8 cellular contexts compared by ENCODE assay signal in the genomic region with DNA sequence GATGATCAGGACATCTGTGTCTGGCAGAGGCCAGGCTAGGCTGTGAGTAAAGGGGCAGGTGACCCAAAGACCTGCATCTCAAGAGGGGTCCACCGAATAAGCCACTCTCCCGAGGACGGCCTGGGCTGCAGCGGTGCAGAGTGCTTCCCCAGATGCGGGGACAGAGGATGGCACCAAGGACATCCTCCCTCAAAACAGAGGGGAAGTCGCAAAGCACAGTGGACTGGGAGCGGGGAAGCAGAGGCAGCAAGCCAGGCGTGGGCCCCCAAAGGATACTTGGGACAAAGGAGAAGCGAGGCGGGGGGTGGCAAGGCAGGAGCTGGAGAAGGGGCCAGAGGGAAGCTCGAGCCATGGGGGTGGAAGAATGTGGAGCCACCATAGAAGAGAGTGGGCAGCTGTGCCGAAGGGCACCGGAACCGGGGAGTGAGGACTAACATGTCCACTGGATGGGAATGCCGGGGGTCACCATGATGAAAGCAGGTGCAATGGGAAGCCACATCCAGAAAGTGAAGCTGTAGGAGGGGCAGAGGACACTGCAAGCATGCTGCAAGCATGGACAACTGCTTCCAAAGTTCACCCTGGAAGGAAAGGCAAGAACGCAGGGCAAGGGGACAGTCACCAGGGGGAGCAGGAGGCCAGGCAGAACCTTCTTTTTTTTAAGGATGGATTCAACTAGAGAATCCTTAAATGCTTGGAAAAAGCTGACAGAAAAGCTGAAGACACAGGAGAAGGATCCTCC.
DNase-seq lines count a peak whose midpoint lies in the region; ATAC-seq and TF ChIP-seq lines count a peak whose summit lies in the region.

No MANE protein-coding gene starts in this region.

- ATAC-seq in DND-41 (ENCODE audit: insufficient read depth, low read depth) (no peak), GM19035 (IDR thresholded peaks at IDR 0.05; ENCODE audit: unreplicated experiment) (no peak), GM18498 (IDR thresholded peaks at IDR 0.05; ENCODE audit: unreplicated experiment) (no peak), GM19455 (IDR thresholded peaks at IDR 0.05; ENCODE audit: unreplicated experiment) (no peak)
- no peak for ATAC-seq in naive thymus-derived CD4-positive, alpha-beta T cell

- H3K4me3 ChIP-seq in DND-41 (ENCODE audit: low read depth in 1 of 2, low read length in 2 of 2) = no peak overlapping the region
- H3K4me3 ChIP-seq in naive thymus-derived CD4-positive, alpha-beta T cell (ENCODE audit: low read length) = no peak overlapping the region

- H3K9ac ChIP-seq in DND-41 (ENCODE audit: low read depth, low read length) = no peak overlapping the region

- POLR2A ChIA-PET in naive thymus-derived CD4-positive, alpha-beta T cell (lab: Charles Lee) = interaction anchor here (1.0 to 1.8 kb wide), 2 partner anchors 11 to 27 kb away, joined by 3 to 15 read pairs; no protein-coding TSS in a partner anchor

- no peaks in the 10 kb centered on the region for H3K79me2 ChIP-seq in DND-41 (ENCODE audit: insufficient read depth, low read length)

- peak; percentile 66 for TF ChIP-seq CTCF in DND-41 (IDR thresholded peaks at IDR 0.05; ENCODE audit: borderline replicate concordance, extremely low read depth, low read length, poor library complexity, severe bottlenecking)
- peak; percentile 59 to 69 for TF ChIP-seq CTCF in brain (conservative IDR thresholded peaks at IDR 0.05)

- H3K27me3 Mint-ChIP-seq in brain = peaks cover 3% of the 10 kb centered on the region
- no peaks in the 10 kb centered on the region for H3K27me3 Mint-ChIP-seq in naive thymus-derived CD4-positive, alpha-beta T cell

- intact Hi-C loops in naive thymus-derived CD4-positive, alpha-beta T cell (cut with micrococcal nuclease) = loop anchor here (1.0 kb wide), 3 partner anchors 11 to 217 kb away; no protein-coding TSS in a partner anchor

- H3K27me3 ChIP-seq in DND-41 (ENCODE audit: insufficient read depth, low read length, poor library complexity) = peaks cover 12% of the 10 kb centered on the region
- no peaks in the 10 kb centered on the region for H3K27me3 ChIP-seq in naive thymus-derived CD4-positive, alpha-beta T cell (ENCODE audit: control insufficient read depth in 2 of 2, insufficient read depth in 2 of 2, low read length in 2 of 2)

- no peaks in the 10 kb centered on the region for H3K4me1 ChIP-seq in DND-41 (ENCODE audit: insufficient read depth, low read length)
- H3K4me1 ChIP-seq in naive thymus-derived CD4-positive, alpha-beta T cell (ENCODE audit: control insufficient read depth in 2 of 2, insufficient read depth in 2 of 2, low read length in 2 of 2) = peaks cover 8 to 16% of the 10 kb centered on the region in 2 donors

- H3K27ac Mint-ChIP-seq in brain = peak overlapping the region; percentile 54 to 98 (median 91)
- H3K27ac Mint-ChIP-seq in naive thymus-derived CD4-positive, alpha-beta T cell = peak overlapping the region; percentile 22 to 82 (median 59)

- H3K4me3 Mint-ChIP-seq in brain = peak overlapping the region in 2 of 5 experiments; percentile 46 to 49
- peak overlapping the region in 9 of 10 donors; percentile 49 to 83 (median 68) for H3K4me3 Mint-ChIP-seq in naive thymus-derived CD4-positive, alpha-beta T cell

- H2AFZ ChIP-seq in DND-41 (ENCODE audit: low read depth, low read length) = no peak overlapping the region

- no peaks in the 10 kb centered on the region; the same call in 1 of the 2 replicates for H4K20me1 ChIP-seq in DND-41 (ENCODE audit: insufficient read depth, low read length)

- CTCF ChIA-PET in naive thymus-derived CD4-positive, alpha-beta T cell (lab: Charles Lee) = interaction anchor here (0.6 to 3.3 kb wide), 12 partner anchors 8 to 217 kb away, joined by 3 to 17 read pairs (median 3); no protein-coding TSS in a partner anchor

- DNase-seq in DND-41 (no peak), Kasumi-1 (lab: John Stamatoyannopoulos, UW) (peak; percentile 44 to 78), NCI-H524 (lab: John Stamatoyannopoulos, UW) (no peak)
- peak in 1 of 9 donors; percentile 4 for DNase-seq in naive thymus-derived CD4-positive, alpha-beta T cell

- H3K4me1 Mint-ChIP-seq in brain = peaks cover 31% of the 10 kb centered on the region
- H3K4me1 Mint-ChIP-seq in naive thymus-derived CD4-positive, alpha-beta T cell = peaks cover 8 to 37% (median 31%) of the 10 kb centered on the region in 7 donors

- no peaks in the 10 kb centered on the region for H3K9me3 Mint-ChIP-seq in brain
- no peaks in the 10 kb centered on the region for H3K9me3 Mint-ChIP-seq in naive thymus-derived CD4-positive, alpha-beta T cell

- H3K27ac ChIP-seq in DND-41 (ENCODE audit: low read length) = no peak overlapping the region
- H3K27ac ChIP-seq in naive thymus-derived CD4-positive, alpha-beta T cell (ENCODE audit: low read depth, low read length) = no peak overlapping the region

- H3K36me3 ChIP-seq in DND-41 (ENCODE audit: insufficient read depth, low read length) = no peaks in the 10 kb centered on the region
- H3K36me3 ChIP-seq in naive thymus-derived CD4-positive, alpha-beta T cell (ENCODE audit: control insufficient read depth in 2 of 3, insufficient read depth in 3 of 3, low read length in 3 of 3) = peaks cover 0 to 55% (median 3%) of the 10 kb centered on the region in 3 experiments

- H3K9me3 ChIP-seq in DND-41 (ENCODE audit: insufficient read depth, low read length, severe bottlenecking) = no peaks in the 10 kb centered on the region
- H3K9me3 ChIP-seq in naive thymus-derived CD4-positive, alpha-beta T cell (ENCODE audit: control insufficient read depth in 2 of 3, low read length in 3 of 3) = no peaks in the 10 kb centered on the region

- H3K36me3 Mint-ChIP-seq in brain = peaks cover 89% of the 10 kb centered on the region
- H3K36me3 Mint-ChIP-seq in naive thymus-derived CD4-positive, alpha-beta T cell = peaks cover 2 to 53% (median 11%) of the 10 kb centered on the region in 5 donors

- H3K4me2 ChIP-seq in DND-41 (ENCODE audit: insufficient read depth, low read length) = no peak overlapping the region

Comparison
In these comparisons a context has a peak if more than half of its experiments do, and no peak if none do; other contexts are left out.
1. DNase-seq: peak in Kasumi-1 (2 of 2); none in DND-41 (single experiment) and NCI-H524 (0 of 2).